Comparison of ENCODE assay signal across 8 cellular contexts in the genomic region with DNA sequence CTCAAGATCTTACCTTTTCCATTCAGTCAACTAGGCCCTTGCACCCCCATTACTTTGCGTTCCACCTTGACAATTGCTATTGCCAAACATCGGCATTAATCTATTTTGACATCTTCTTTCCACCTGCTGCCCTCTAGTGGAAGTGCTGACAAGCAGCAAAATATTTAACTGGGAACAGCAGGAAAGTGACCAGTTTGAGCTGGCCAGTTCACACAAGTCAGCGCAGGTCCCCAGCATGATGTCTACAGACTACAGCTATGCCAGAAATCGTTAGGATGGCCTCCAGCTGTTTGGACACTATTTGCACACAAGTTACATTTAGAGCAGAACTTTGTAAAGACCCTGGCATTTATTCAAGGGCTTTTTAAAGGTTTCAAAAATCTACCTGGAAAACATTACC.
A peak's percentile ranks its signal among the peaks of the same experiment; 100 is the strongest.
DNase-seq lines count a peak whose midpoint lies in the region; ATAC-seq and TF ChIP-seq lines count a peak whose summit lies in the region.

No MANE protein-coding gene starts in this region.

- H3K27ac ChIP-seq in SJSA1, result no peak overlapping the region
- H3K27ac ChIP-seq in right lobe of liver, result peak overlapping the region in 2 of 3 donors; percentile 0 to 67
- no peak overlapping the region for H3K27ac ChIP-seq in tibial artery

- no peaks in the 10 kb centered on the region for H3K36me3 ChIP-seq in SJSA1
- no peaks in the 10 kb centered on the region for H3K36me3 ChIP-seq in right lobe of liver
- no peaks in the 10 kb centered on the region for H3K36me3 ChIP-seq in tibial artery

- H3K27me3 ChIP-seq in SJSA1 (replicated peaks), result no peaks in the 10 kb centered on the region
- H3K27me3 ChIP-seq in right lobe of liver, result no peaks in the 10 kb centered on the region
- no peaks in the 10 kb centered on the region for H3K27me3 ChIP-seq in tibial artery

- intact Hi-C loops in right lobe of liver (cut with DNase I) (no loop called here), tibial artery (cut with DNase I; ENCODE audit: low total_unique reads) (loop anchor here (10.0 kb wide), 1 partner anchor 181 kb away; no protein-coding TSS in a partner anchor)

- H3K4me1 ChIP-seq in SJSA1 (replicated peaks) (no peaks in the 10 kb centered on the region), right lobe of liver (peaks cover 0 to 54% (median 23%) of the 10 kb centered on the region in 4 donors), tibial artery (peaks cover 0 to 21% (median 14%) of the 10 kb centered on the region in 4 donors)

- TF ChIP-seq CTCF in right lobe of liver (IDR thresholded peaks at IDR 0.05) (peak; percentile 79 to 93 (median 90)), tibial artery (IDR thresholded peaks at IDR 0.05) (peak; percentile 73 to 80)

- TF ChIP-seq POLR2A in right lobe of liver (IDR thresholded peaks at IDR 0.05), result no peak

- H3K4me3 ChIP-seq in SJSA1 (no peak overlapping the region), right lobe of liver (no peak overlapping the region), tibial artery (no peak overlapping the region)

- DNase-seq in DMS153 (lab: John Stamatoyannopoulos, UW) (peak; percentile 49), GM19240 (ENCODE audit: insufficient read length, low spot score) (peak; percentile 35), KG1 (lab: John Stamatoyannopoulos, UW) (peak; percentile 12), SJSA1 (ENCODE audit: low read depth in 1 of 2, low spot score in 2 of 2) (peak; percentile 19 to 41), dermis microvascular lymphatic vessel endothelial cell (ENCODE audit: low read depth in 2 of 2) (peak; percentile 62 to 70), right lobe of liver (peak; percentile 58 to 88 (median 77)), tibial artery (peak; percentile 60 to 77)
- no peak for DNase-seq in effector CD8-positive, alpha-beta T cell (lab: John Stamatoyannopoulos, UW)

- H3K9me3 ChIP-seq in SJSA1 (replicated peaks) (no peaks in the 10 kb centered on the region; the same call in 1 of the 2 replicates), right lobe of liver (no peaks in the 10 kb centered on the region), tibial artery (no peaks in the 10 kb centered on the region)

- peak; percentile 75 to 86 (median 80) for ATAC-seq in right lobe of liver

- WGBS in right lobe of liver (ENCODE audit: insufficient coverage, low coverage, low lambda C conversion rate, missing lambda C conversion rate), result 4% methylated on average over 4 of the region's 4 CpGs

Comparison
In these comparisons a context has a peak if more than half of its experiments do, and no peak if none do; other contexts are left out.
1. H3K27ac ChIP-seq: peak in right lobe of liver (2 of 3); none in SJSA1 (single experiment) and tibial artery (0 of 2).